Comparison of ENCODE assay signal across 8 cellular contexts in genomic region chr3:12218161-12218560, GRCh38.
"Had no signal": no experiment of that assay in that cellular context is flagged by ENCODE, and none has a peak within 500 bp of the region (broad histone marks: within the 10 kb centered on the region; RNA-seq: fewer than 3 reads in every experiment).

No MANE protein-coding gene starts in this region.

- H3K9ac ChIP-seq: GM23248 had no signal

- DNase-seq: GM23248, GOT3, H7, IMR-90, KG1 had no signal

- ATAC-seq: HCT116, K562 had no signal

- H2AFZ ChIP-seq: GM23248 had no signal

- H3K4me1 ChIP-seq: HAP-1 had no signal

- H3K27ac ChIP-seq: GM23248 had no signal

- H3K4me3 ChIP-seq: GM23248, HAP-1, K562 had no signal

- H3K36me3 ChIP-seq: HAP-1 had no signal

- H3K9me3 ChIP-seq: HAP-1 had no signal
